Comparison of ENCODE assay signal across 2 cellular contexts in genomic region chr17:43014020-43014615, GRCh38.
TF ChIP-seq lines count a peak whose summit lies in the region.

No MANE protein-coding gene starts in this region.

TF ChIP-seq in WTC11, 78 proteins besides CTCF, POLR2A, EP300 and RAD21 (continued from another document and continues in another):
- TF ChIP-seq AFF4 (CRISPR knock-in tag; IDR thresholded peaks at IDR 0.05; ENCODE audit: borderline replicate concordance) (no peak), ZSCAN18 (CRISPR knock-in tag; IDR thresholded peaks at IDR 0.05) (no peak), ZBTB43 (CRISPR knock-in tag; IDR thresholded peaks at IDR 0.05) (no peak), ERG (CRISPR knock-in tag; IDR thresholded peaks at IDR 0.05) (no peak), FOXJ3 (CRISPR knock-in tag; IDR thresholded peaks at IDR 0.05; ENCODE audit: borderline replicate concordance) (no peak), CREB1 (CRISPR knock-in tag; IDR thresholded peaks at IDR 0.05) (no peak), E2F4 (CRISPR knock-in tag; IDR thresholded peaks at IDR 0.05; ENCODE audit: borderline replicate concordance, low read depth) (no peak), HMGXB4 (CRISPR knock-in tag; IDR thresholded peaks at IDR 0.05) (no peak), EMX1 (CRISPR knock-in tag; IDR thresholded peaks at IDR 0.05) (no peak)

TF ChIP-seq in GM12891, 5 proteins besides CTCF, POLR2A, EP300 and RAD21 (continued from another document):
- TF ChIP-seq SPI1 (IDR thresholded peaks at IDR 0.05; ENCODE audit: low read depth, low read length) (no peak), TAF1 (IDR thresholded peaks at IDR 0.05; ENCODE audit: low read depth, low read length) (no peak), POLR2AphosphoS5 (IDR thresholded peaks at IDR 0.05; ENCODE audit: low read depth, low read length) (no peak), POU2F2 (IDR thresholded peaks at IDR 0.05; ENCODE audit: low read depth, low read length) (no peak)
